In genomic region chr19:3413796-3414327, GRCh38 we compare ENCODE assay signal across 3 cellular contexts.
A peak's percentile ranks its signal among the peaks of the same experiment; 100 is the strongest.
TF ChIP-seq lines count a peak whose summit lies in the region.

No MANE protein-coding gene starts in this region.

TF ChIP-seq in SK-N-SH, 30 proteins besides CTCF, POLR2A, EP300 and RAD21:
- TF ChIP-seq IRF3 (IDR thresholded peaks at IDR 0.05; ENCODE audit: low read depth, low read length) (no peak), FOXJ3 (CRISPR knock-in tag; IDR thresholded peaks at IDR 0.05) (no peak), USF1 (IDR thresholded peaks at IDR 0.05; ENCODE audit: borderline replicate concordance, low read depth) (no peak), CHD2 (IDR thresholded peaks at IDR 0.05; ENCODE audit: low read length, partially characterized antibody) (no peak), MEF2A (IDR thresholded peaks at IDR 0.05; ENCODE audit: borderline replicate concordance, low read depth) (no peak), USF2 (IDR thresholded peaks at IDR 0.05; ENCODE audit: borderline replicate concordance, low read depth, low read length) (no peak), MXI1 (IDR thresholded peaks at IDR 0.05; ENCODE audit: low read depth, low read length) (no peak), FOXM1 (IDR thresholded peaks at IDR 0.05; ENCODE audit: low read depth) (no peak), RCOR1 (IDR thresholded peaks at IDR 0.05; ENCODE audit: low read length) (no peak), EZH2phosphoT487 (IDR thresholded peaks at IDR 0.05; ENCODE audit: borderline replicate concordance, low read depth) (no peak), TCF12 (IDR thresholded peaks at IDR 0.05) (no peak), RXRA (IDR thresholded peaks at IDR 0.05; ENCODE audit: borderline replicate concordance, low read depth) (no peak)

TF ChIP-seq in SK-N-SH treated with all-trans-retinoic acid at 6 μM for 48 hours, 23 proteins besides CTCF, POLR2A, EP300 and RAD21 (continued from another document):
- TF ChIP-seq ZNF565 (CRISPR knock-in tag; conservative IDR thresholded peaks at IDR 0.05; ENCODE audit: low read depth) (no peak), SNAI2 (CRISPR knock-in tag; IDR thresholded peaks at IDR 0.05) (no peak), RARB (CRISPR knock-in tag; IDR thresholded peaks at IDR 0.05) (no peak), ZNF8 (CRISPR knock-in tag; IDR thresholded peaks at IDR 0.05) (no peak), BACH2 (CRISPR knock-in tag; IDR thresholded peaks at IDR 0.05; ENCODE audit: borderline replicate concordance) (no peak), CREB5 (CRISPR knock-in tag; IDR thresholded peaks at IDR 0.05; ENCODE audit: low read depth) (no peak), GLIS3 (CRISPR knock-in tag; IDR thresholded peaks at IDR 0.05) (no peak), TOX (CRISPR knock-in tag; IDR thresholded peaks at IDR 0.05; ENCODE audit: borderline replicate concordance) (no peak), ARNTL (CRISPR knock-in tag; IDR thresholded peaks at IDR 0.05; ENCODE audit: borderline replicate concordance, low read depth) (no peak), CSDC2 (CRISPR knock-in tag; IDR thresholded peaks at IDR 0.05) (no peak)

TF ChIP-seq in HepG2, 621 proteins besides CTCF, POLR2A, EP300 and RAD21 (continued from another document and continues in another):
- TF ChIP-seq ZFP41 (CRISPR knock-in tag; IDR thresholded peaks at IDR 0.05; ENCODE audit: borderline replicate concordance) (no peak), ZBTB2 (CRISPR knock-in tag; IDR thresholded peaks at IDR 0.05; ENCODE audit: low read depth) (no peak), ZBTB21 (CRISPR knock-in tag; IDR thresholded peaks at IDR 0.05) (0 out of 2 replicates have a peak, but pooled peaks have one; percentile 22), FOXJ3 (CRISPR knock-in tag; IDR thresholded peaks at IDR 0.05; ENCODE audit: borderline replicate concordance) (peak; percentile 60; the same call in 1 of the 2 replicates), MAX (IDR thresholded peaks at IDR 0.05) (no peak; the same call in 1 of the 2 replicates), HOXA7 (CRISPR knock-in tag; IDR thresholded peaks at IDR 0.05) (no peak), HOXD1 (CRISPR knock-in tag; IDR thresholded peaks at IDR 0.05) (0 out of 2 replicates have a peak, but pooled peaks have one; percentile 51), TCF12 (IDR thresholded peaks at IDR 0.05) (no peak), TCF12 (CRISPR knock-in tag; IDR thresholded peaks at IDR 0.05) (peak; percentile 83), ZNF768 (CRISPR knock-in tag; IDR thresholded peaks at IDR 0.05) (peak; percentile 99), ZBTB43 (CRISPR knock-in tag; conservative IDR thresholded peaks at IDR 0.05) (peak; percentile 84), ZBTB33 (CRISPR knock-in tag; IDR thresholded peaks at IDR 0.05) (peak; percentile 83), ESRRA (CRISPR knock-in tag; IDR thresholded peaks at IDR 0.05; ENCODE audit: low read depth) (no peak; the same call in 1 of the 2 replicates), TAF1 (CRISPR knock-in tag; IDR thresholded peaks at IDR 0.05) (no peak), KLF11 (CRISPR knock-in tag; IDR thresholded peaks at IDR 0.05) (no peak; the same call in 1 of the 2 replicates), BATF2 (CRISPR knock-in tag; IDR thresholded peaks at IDR 0.05) (no peak), NCOA1 (CRISPR knock-in tag; IDR thresholded peaks at IDR 0.05) (no peak), ZBTB25 (CRISPR knock-in tag; IDR thresholded peaks at IDR 0.05) (0 out of 2 replicates have a peak, but pooled peaks have one; percentile 52), PCBP2 (optimal IDR thresholded peaks at IDR 0.05; ENCODE audit: low read depth, low read length, poor library complexity, severe bottlenecking) (no peak), BCLAF1 (IDR thresholded peaks at IDR 0.05) (no peak), SIN3A (IDR thresholded peaks at IDR 0.05; ENCODE audit: borderline replicate concordance, low read depth, low read length) (no peak), MIXL1 (CRISPR knock-in tag; IDR thresholded peaks at IDR 0.05) (peak; percentile 91), ATF4 (CRISPR knock-in tag; IDR thresholded peaks at IDR 0.05) (no peak), ZNF484 (CRISPR knock-in tag; IDR thresholded peaks at IDR 0.05; ENCODE audit: borderline replicate concordance, low read depth) (no peak), HINFP (CRISPR knock-in tag; IDR thresholded peaks at IDR 0.05; ENCODE audit: low read depth) (0 out of 2 replicates have a peak, but pooled peaks have one; percentile 61), KLF6 (CRISPR knock-in tag; IDR thresholded peaks at IDR 0.05) (0 out of 2 replicates have a peak, but pooled peaks have one; percentile 38), KDM5B (CRISPR knock-in tag; IDR thresholded peaks at IDR 0.05; ENCODE audit: borderline replicate concordance) (no peak), ZNF710 (CRISPR knock-in tag; IDR thresholded peaks at IDR 0.05; ENCODE audit: borderline replicate concordance) (peak; percentile 96), ZNF446 (CRISPR knock-in tag; IDR thresholded peaks at IDR 0.05) (no peak), ZSCAN20 (CRISPR knock-in tag; IDR thresholded peaks at IDR 0.05; ENCODE audit: borderline replicate concordance) (no peak), HNF4A (CRISPR knock-in tag; IDR thresholded peaks at IDR 0.05) (peak; percentile 62), HDAC1 (CRISPR knock-in tag; IDR thresholded peaks at IDR 0.05) (peak; percentile 70)
